Comparison of ENCODE assay signal across 28 cellular contexts in genomic region chr1:245108251-245108650, GRCh38. TPM values are rescaled to one million over a fixed set of nuclear protein-coding genes. Genes with fewer than 3 reads are reported as not detected.
"Had no signal": no experiment of that assay in that cellular context is flagged by ENCODE, and none has a peak within 500 bp of the region (broad histone marks: within the 10 kb centered on the region; RNA-seq: fewer than 3 reads in every experiment).

No MANE protein-coding gene starts in this region.

- H3K27ac ChIP-seq: brain microvascular endothelial cell, epithelial cell of prostate, esophagus squamous epithelium, parathyroid adenoma, SK-N-MC, upper lobe of right lung, WERI-Rb-1 had no signal

- H3K4me1 ChIP-seq: esophagus squamous epithelium, parathyroid adenoma, upper lobe of right lung had no signal

- H3K4me3 ChIP-seq: esophagus squamous epithelium, SK-N-MC, upper lobe of right lung had no signal

- FAIRE-seq: astrocyte, frontal cortex had no signal

- ATAC-seq: activated CD4-positive, CD25-positive, alpha-beta regulatory T cell treated with anti-CD3 and anti-CD28 coated beads, Interleukin-2, amount 50 U/mL, for 24 hours; left ventricle myocardium superior; right cardiac atrium had no signal

- H3K9me3 Mint-ChIP-seq: activated CD4-positive, alpha-beta memory T cell treated with anti-CD3 and anti-CD28 coated beads for 36 hours; activated CD4-positive, alpha-beta T cell treated with anti-CD3 and anti-CD28 coated beads, Interleukin-2, amount 10 ng/mL, durations not matched to agents 24 days and 14 days; activated T-helper 1 cell treated with anti-CD3 and anti-CD28 coated beads, Interleukin-12 subunit alpha, Interleukin-12 subunit beta, Interleukin-2, Interleukin-4 antibody, amounts not matched to agents 30 ng/mL and 10 ng/mL and 1 ng/mL, durations not matched to agents 14 hours and 24 hours and 36 hours; stimulated activated naive CD8-positive, alpha-beta T cell treated with anti-CD3 and anti-CD28 coated beads, Interleukin-15, Interleukin-2, amounts not matched to agents 100 ng/mL and 50 ng/mL, for 24 hours had no signal

- H3K79me2 ChIP-seq: parathyroid adenoma had no signal

- H3K36me3 ChIP-seq: brain microvascular endothelial cell, esophagus squamous epithelium, upper lobe of right lung, WERI-Rb-1 had no signal

- H2AFZ ChIP-seq: parathyroid adenoma had no signal

- H3K9me3 ChIP-seq: esophagus squamous epithelium, upper lobe of right lung had no signal

- H3K27me3 ChIP-seq: brain microvascular endothelial cell, esophagus squamous epithelium, upper lobe of right lung had no signal

- H3K27ac Mint-ChIP-seq: activated CD4-positive, alpha-beta memory T cell treated with anti-CD3 and anti-CD28 coated beads for 36 hours; activated CD4-positive, alpha-beta T cell treated with anti-CD3 and anti-CD28 coated beads, Interleukin-2, amount 10 ng/mL, durations not matched to agents 24 days and 14 days; activated T-helper 1 cell treated with anti-CD3 and anti-CD28 coated beads, Interleukin-12 subunit alpha, Interleukin-12 subunit beta, Interleukin-2, Interleukin-4 antibody, amounts not matched to agents 30 ng/mL and 10 ng/mL and 1 ng/mL, durations not matched to agents 14 hours and 24 hours and 36 hours; nephron; stimulated activated naive CD8-positive, alpha-beta T cell treated with anti-CD3 and anti-CD28 coated beads, Interleukin-15, Interleukin-2, amounts not matched to agents 100 ng/mL and 50 ng/mL, for 24 hours had no signal

- DNase-seq: activated CD4-positive, alpha-beta memory T cell treated with anti-CD3 and anti-CD28 coated beads for 36 hours; activated CD4-positive, alpha-beta T cell treated with anti-CD3 and anti-CD28 coated beads, Interleukin-2, amount 10 ng/mL, durations not matched to agents 24 days and 14 days; activated CD8-positive, alpha-beta memory T cell treated with anti-CD3 and anti-CD28 coated beads, Interleukin-2, amount 50 U/mL, for 4 hours; activated effector memory CD4-positive, alpha-beta T cell treated with anti-CD3 and anti-CD28 coated beads, Interleukin-2, amount 50 U/mL, for 16 hours; activated naive CD4-positive, alpha-beta T cell treated with anti-CD3 and anti-CD28 coated beads, Interleukin-2, amount 50 U/mL, for 16 hours; activated T-cell treated with anti-CD3 and anti-CD28 coated beads, Interleukin-2, amount 50 U/mL, for 1 hour; amniotic stem cell; brain microvascular endothelial cell; caudate nucleus; cortex of kidney; esophagus squamous epithelium; glutamatergic neuron; left ventricle myocardium superior; occipital lobe; right cardiac atrium; stimulated activated CD4-positive, alpha-beta T cell treated with anti-CD3 and anti-CD28 coated beads, Interleukin-4, amount 100 ng/mL, for 1 hour; WERI-Rb-1 had no signal

- H3K36me3 Mint-ChIP-seq: activated CD4-positive, alpha-beta memory T cell treated with anti-CD3 and anti-CD28 coated beads for 36 hours had no signal

- H3K4me1 Mint-ChIP-seq: activated CD4-positive, alpha-beta T cell treated with anti-CD3 and anti-CD28 coated beads, Interleukin-2, amount 10 ng/mL, durations not matched to agents 24 days and 14 days; nephron had no signal

- H3K4me3 Mint-ChIP-seq: activated CD4-positive, alpha-beta memory T cell treated with anti-CD3 and anti-CD28 coated beads for 36 hours; activated CD4-positive, alpha-beta T cell treated with anti-CD3 and anti-CD28 coated beads, Interleukin-2, amount 10 ng/mL, durations not matched to agents 24 days and 14 days; activated T-helper 1 cell treated with anti-CD3 and anti-CD28 coated beads, Interleukin-12 subunit alpha, Interleukin-12 subunit beta, Interleukin-2, Interleukin-4 antibody, amounts not matched to agents 30 ng/mL and 10 ng/mL and 1 ng/mL, durations not matched to agents 14 hours and 24 hours and 36 hours; nephron; stimulated activated naive CD8-positive, alpha-beta T cell treated with anti-CD3 and anti-CD28 coated beads, Interleukin-15, Interleukin-2, amounts not matched to agents 100 ng/mL and 50 ng/mL, for 24 hours had no signal

- H3K27me3 Mint-ChIP-seq: activated CD4-positive, alpha-beta memory T cell treated with anti-CD3 and anti-CD28 coated beads for 36 hours; activated CD4-positive, alpha-beta T cell treated with anti-CD3 and anti-CD28 coated beads, Interleukin-2, amount 10 ng/mL, durations not matched to agents 24 days and 14 days; stimulated activated naive CD8-positive, alpha-beta T cell treated with anti-CD3 and anti-CD28 coated beads, Interleukin-15, Interleukin-2, amounts not matched to agents 100 ng/mL and 50 ng/mL, for 24 hours had no signal

- H3K9ac ChIP-seq: parathyroid adenoma had no signal

RNA-seq across cellular contexts. Expression of gene KIF26B, which starts 46.5 kb away (rescaled TPM):
- total RNA-seq: activated CD4-positive, alpha-beta memory T cell treated with anti-CD3 and anti-CD28 coated beads for 36 hours; T-helper 1 cell treated with Interleukin-12 subunit alpha and Interleukin-12 subunit beta and Interleukin-4 antibody, amounts not matched to agents 30 ng/mL and 1 ng/mL, for 36 hours had no signal
